ENCODE assay signal across 12 cellular contexts in the genomic region with DNA sequence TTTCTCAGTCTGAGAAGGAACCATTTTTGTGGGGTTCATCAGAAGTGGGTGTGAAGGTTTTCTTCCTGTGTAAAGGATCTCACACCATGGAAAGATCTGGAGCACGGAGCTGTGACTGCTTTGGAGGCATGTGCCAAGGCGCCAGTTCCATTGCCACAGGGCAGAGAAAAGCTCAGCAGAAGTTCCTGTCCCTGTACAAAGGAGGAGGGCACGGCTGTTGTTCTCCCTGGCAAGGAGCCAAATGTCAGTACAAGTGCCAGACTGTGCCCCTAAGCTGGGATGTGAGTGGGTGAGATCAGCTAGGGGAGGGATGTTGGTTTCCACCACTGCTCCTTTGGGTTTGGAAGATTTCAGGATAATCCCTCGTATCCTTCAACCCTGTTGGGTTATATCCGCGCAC.
DNase-seq lines count a peak whose midpoint lies in the region; ATAC-seq and TF ChIP-seq lines count a peak whose summit lies in the region.
"Had no signal": no experiment of that assay in that cellular context is flagged by ENCODE, and none has a peak within 500 bp of the region (broad histone marks: within the 10 kb centered on the region; RNA-seq: fewer than 3 reads in every experiment).

No MANE protein-coding gene starts in this region.

- no peaks in the 10 kb centered on the region for H3K9me2 ChIP-seq in SK-N-SH

- H3K36me3 ChIP-seq in SK-N-SH (replicated peaks in 1 of 2; ENCODE audit: control insufficient read depth in 1 of 2, insufficient read depth in 2 of 2, low read length in 1 of 2) (no peaks in the 10 kb centered on the region), thyroid gland (no peaks in the 10 kb centered on the region)
- H3K36me3 ChIP-seq: gastroesophageal sphincter had no signal

- no peak overlapping the region for H2AFZ ChIP-seq in SK-N-SH (ENCODE audit: low read depth)

- ATAC-seq in SK-N-SH treated with all-trans-retinoic acid at 6 μM for 48 hours = no peak
- ATAC-seq in HG03565 (IDR thresholded peaks at IDR 0.05; ENCODE audit: unreplicated experiment) = no peak
- ATAC-seq: gastroesophageal sphincter had no signal

- H3K4me1 ChIP-seq in SK-N-SH (ENCODE audit: control insufficient read depth in 1 of 2, insufficient read depth in 2 of 2, low read depth in 1 of 2, low read length in 1 of 2) (peaks cover 0 to 12% of the 10 kb centered on the region in 2 experiments; a peak in 1 of 4 replicates), thyroid gland (no peaks in the 10 kb centered on the region)
- H3K4me1 ChIP-seq: gastroesophageal sphincter had no signal

- WGBS in SK-N-SH (ENCODE audit: low lambda C conversion rate) = 58% methylated on average over 6 of the region's 6 CpGs
- WGBS in thyroid gland, 2 donors = 72 to 76% methylated on average over 6 of the region's 6 CpGs

- DNase-seq in SK-N-SH (peak; percentile 71), NCI-H1694 treated with DMSO at 0.1 percent for 48 hours (lab: John Stamatoyannopoulos, UW) (peak; percentile 6), thyroid gland (peak; percentile 2 to 11), SW480 (ENCODE audit: low spot score) (no peak), dorsolateral prefrontal cortex (no peak)
- DNase-seq: activated CD4-positive, CD25-positive, alpha-beta regulatory T cell; activated naive CD8-positive, alpha-beta T cell treated with anti-CD3 and anti-CD28 coated beads for 36 hours; stimulated activated CD4-positive, alpha-beta T cell treated with anti-CD3 and anti-CD28 coated beads, Interleukin-2, amount 100 ng/mL, for 48 hours had no signal

- H3K79me2 ChIP-seq in SK-N-SH (ENCODE audit: insufficient read depth) = no peaks in the 10 kb centered on the region

- H3K4me3 ChIP-seq in SK-N-SH (ENCODE audit: low read depth in 2 of 2, low read length in 1 of 2) (no peak overlapping the region), thyroid gland (replicated peaks in 1 of 3) (no peak overlapping the region), dorsolateral prefrontal cortex (no peak overlapping the region)
- H3K4me3 ChIP-seq: gastroesophageal sphincter had no signal

- TF ChIP-seq CTCF in SK-N-SH (IDR thresholded peaks at IDR 0.05) = no peak
- no peak for TF ChIP-seq CTCF in VCaP (conservative IDR thresholded peaks at IDR 0.05)
- no peak for TF ChIP-seq CTCF in thyroid gland (IDR thresholded peaks at IDR 0.05)
- no peak for TF ChIP-seq CTCF in dorsolateral prefrontal cortex (IDR thresholded peaks at IDR 0.05 in 54 of 56, conservative IDR thresholded peaks at IDR 0.05 in 2 of 56; ENCODE audit: low read depth in 1 of 56, partially characterized antibody in 56 of 56)

- TF ChIP-seq RAD21 in SK-N-SH (IDR thresholded peaks at IDR 0.05; ENCODE audit: low read length) = no peak

- POLR2A ChIA-PET in SK-N-SH (lab: Yijun Ruan, JAX) = no interaction called here

- H4K20me1 ChIP-seq in SK-N-SH (ENCODE audit: insufficient read depth) = no peaks in the 10 kb centered on the region

- CTCF ChIA-PET in SK-N-SH (lab: Yijun Ruan, JAX) = interaction anchor here (0.9 to 2.0 kb wide), 5 partner anchors 18 to 138 kb away, joined by 3 to 8 read pairs (median 3); a partner anchor contains a TSS

- no peaks in the 10 kb centered on the region for H3K9me3 ChIP-seq in SK-N-SH
- no peaks in the 10 kb centered on the region for H3K9me3 ChIP-seq in thyroid gland
- H3K9me3 ChIP-seq: gastroesophageal sphincter had no signal

- no peak for TF ChIP-seq POLR2A in thyroid gland (IDR thresholded peaks at IDR 0.05)

- H3F3A ChIP-seq in SK-N-SH (replicated peaks; ENCODE audit: insufficient read depth) = peaks cover 7% of the 10 kb centered on the region

- H3K4me2 ChIP-seq in SK-N-SH = no peak overlapping the region

- no peak overlapping the region for H3K9ac ChIP-seq in SK-N-SH

- TF ChIP-seq EP300 in SK-N-SH (IDR thresholded peaks at IDR 0.05; ENCODE audit: borderline replicate concordance in 1 of 2, low read depth in 1 of 2, low read length in 1 of 2) = no peak

- H3K27me3 ChIP-seq in SK-N-SH (ENCODE audit: insufficient read depth) (no peaks in the 10 kb centered on the region), thyroid gland (no peaks in the 10 kb centered on the region), dorsolateral prefrontal cortex (peaks cover 0 to 35% (median under 1%) of the 10 kb centered on the region in 45 donors)
- H3K27me3 ChIP-seq: gastroesophageal sphincter had no signal

- H3K27ac ChIP-seq in SK-N-SH (ENCODE audit: low read depth in 2 of 2, low read length in 1 of 2) (no peak overlapping the region), VCaP (peak overlapping the region; percentile 14; the same call in 1 of the 2 replicates), thyroid gland (no peak overlapping the region), dorsolateral prefrontal cortex (no peak overlapping the region)
- H3K27ac ChIP-seq: gastroesophageal sphincter had no signal

- intact Hi-C loops in thyroid gland (cut with DNase I) (no loop called here), dorsolateral prefrontal cortex (cut with DNase I) (no loop called here)

TF ChIP-seq in SK-N-SH, 30 proteins besides CTCF, POLR2A, EP300 and RAD21:
- TF ChIP-seq NFIC (IDR thresholded peaks at IDR 0.05; ENCODE audit: borderline replicate concordance) (peak; percentile 32; the same call in 1 of the 2 replicates), CHD2 (IDR thresholded peaks at IDR 0.05; ENCODE audit: low read length, partially characterized antibody) (no peak), FOXJ3 (CRISPR knock-in tag; IDR thresholded peaks at IDR 0.05) (0 out of 2 replicates have a peak, but pooled peaks have one; percentile 17)
TF ChIP-seq in SK-N-SH: peak in this region for 2.

TF ChIP-seq in SK-N-SH treated with all-trans-retinoic acid at 6 μM for 48 hours, 23 proteins besides CTCF, POLR2A, EP300 and RAD21:
- TF ChIP-seq CSDC2 (CRISPR knock-in tag; IDR thresholded peaks at IDR 0.05) (no peak), RARB (CRISPR knock-in tag; IDR thresholded peaks at IDR 0.05) (no peak), TOX (CRISPR knock-in tag; IDR thresholded peaks at IDR 0.05; ENCODE audit: borderline replicate concordance) (no peak), BACH2 (CRISPR knock-in tag; IDR thresholded peaks at IDR 0.05; ENCODE audit: borderline replicate concordance) (no peak), OSR1 (CRISPR knock-in tag; IDR thresholded peaks at IDR 0.05) (no peak)
- TF ChIP-seq, protein P1, sequence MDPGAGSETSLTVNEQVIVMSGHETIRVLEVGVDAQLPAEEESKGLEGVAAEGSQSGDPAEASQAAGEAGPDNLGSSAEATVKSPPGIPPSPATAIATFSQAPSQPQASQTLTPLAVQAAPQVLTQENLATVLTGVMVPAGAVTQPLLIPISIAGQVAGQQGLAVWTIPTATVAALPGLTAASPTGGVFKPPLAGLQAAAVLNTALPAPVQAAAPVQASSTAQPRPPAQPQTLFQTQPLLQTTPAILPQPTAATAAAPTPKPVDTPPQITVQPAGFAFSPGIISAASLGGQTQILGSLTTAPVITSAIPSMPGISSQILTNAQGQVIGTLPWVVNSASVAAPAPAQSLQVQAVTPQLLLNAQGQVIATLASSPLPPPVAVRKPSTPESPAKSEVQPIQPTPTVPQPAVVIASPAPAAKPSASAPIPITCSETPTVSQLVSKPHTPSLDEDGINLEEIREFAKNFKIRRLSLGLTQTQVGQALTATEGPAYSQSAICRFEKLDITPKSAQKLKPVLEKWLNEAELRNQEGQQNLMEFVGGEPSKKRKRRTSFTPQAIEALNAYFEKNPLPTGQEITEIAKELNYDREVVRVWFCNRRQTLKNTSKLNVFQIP (CRISPR knock-in tag; IDR thresholded peaks at IDR 0.05; ENCODE audit: borderline replicate concordance, low read depth) = no peak

Comparison
In these comparisons a context has a peak if more than half of its experiments do, and no peak if none do; other contexts are left out.
1. DNase-seq: peak in SK-N-SH (single experiment), NCI-H1694 treated with DMSO at 0.1 percent for 48 hours (single experiment) and thyroid gland (2 of 2); none in SW480 (single experiment) and dorsolateral prefrontal cortex (0 of 10).